8 cellular contexts compared by ENCODE assay signal in genomic region chr14:75982724-75983358, GRCh38. TPM values are rescaled to one million over a fixed set of nuclear protein-coding genes. Genes with fewer than 3 reads are reported as not detected.
DNase-seq lines count a peak whose midpoint lies in the region; ATAC-seq, FAIRE-seq and TF ChIP-seq lines count a peak whose summit lies in the region.

No MANE protein-coding gene starts in this region.

- no peaks in the 10 kb centered on the region for H4K20me1 ChIP-seq in MM.1S (ENCODE audit: insufficient read depth, low read length)

- peak overlapping the region; percentile 25; the same call in 1 of the 2 replicates for H3K9ac ChIP-seq in MM.1S (ENCODE audit: low read length)

- H3F3A ChIP-seq in MM.1S (ENCODE audit: insufficient read depth, low read length): no peaks in the 10 kb centered on the region

- TF ChIP-seq CTCF in MM.1S (IDR thresholded peaks at IDR 0.05; ENCODE audit: low read length): no peak

- H3K27ac ChIP-seq in MM.1S (ENCODE audit: low read length): no peak overlapping the region
- peak overlapping the region; percentile 2 to 96 for H3K27ac ChIP-seq in small intestine (ENCODE audit: low read depth in 1 of 2, low read length in 1 of 2)

- no peaks in the 10 kb centered on the region for H3K79me2 ChIP-seq in MM.1S (ENCODE audit: low read length)

- 0 out of 2 replicates have a peak overlapping the region, but pooled peaks have one; percentile 42 for H2AFZ ChIP-seq in MM.1S (ENCODE audit: low read length)

- DNase-seq in AG08396 (ENCODE audit: low spot score) (peak; percentile 74), MM.1S (peak; percentile 33), astrocyte of the hippocampus (ENCODE audit: low read depth, low spot score) (peak; percentile 61), small intestine (peak; percentile 30), SHP77 (lab: John Stamatoyannopoulos, UW) (no peak), germinal center (ENCODE audit: low spot score) (no peak)

- peak overlapping the region; percentile 50; the same call in 1 of the 2 replicates for H3K4me2 ChIP-seq in MM.1S (ENCODE audit: low read depth, low read length)

- H3K9me2 ChIP-seq in MM.1S (replicated peaks; ENCODE audit: insufficient read depth, low read length): no peaks in the 10 kb centered on the region

- H3K4me3 ChIP-seq in MM.1S (ENCODE audit: low read length) (peak overlapping the region; percentile 53), iPS-18c (ENCODE audit: insufficient read depth, low read depth, low read length) (peak overlapping the region; percentile 71), small intestine (ENCODE audit: low read depth in 1 of 2, low read length in 2 of 2) (peak overlapping the region in 1 of 2 donors; percentile 82)

- H3K9me3 ChIP-seq in MM.1S (replicated peaks; ENCODE audit: insufficient read depth, low read length): no peaks in the 10 kb centered on the region
- H3K9me3 ChIP-seq in iPS-18c (ENCODE audit: control insufficient read depth, insufficient read depth, low read length): peaks cover 2% of the 10 kb centered on the region
- H3K9me3 ChIP-seq in small intestine (ENCODE audit: control insufficient read depth, low read depth): no peaks in the 10 kb centered on the region

- peak; percentile 1 for ATAC-seq in GM18511 (IDR thresholded peaks at IDR 0.05; ENCODE audit: unreplicated experiment)

- 9 to 12% (median 9%) methylated on average over 27 to 35 of the region's 35 CpGs for WGBS in small intestine, 3 donors

- H3K27me3 ChIP-seq in MM.1S (replicated peaks; ENCODE audit: insufficient read depth, low read length) (no peaks in the 10 kb centered on the region), small intestine (ENCODE audit: control insufficient read depth in 2 of 2, insufficient read depth in 2 of 2, low read length in 2 of 2) (no peaks in the 10 kb centered on the region)

- H3K36me3 ChIP-seq in MM.1S (replicated peaks; ENCODE audit: insufficient read depth, low read length) (no peaks in the 10 kb centered on the region), small intestine (ENCODE audit: control insufficient read depth in 2 of 2, insufficient read depth in 2 of 2, low read length in 2 of 2) (no peaks in the 10 kb centered on the region)

- no peak for FAIRE-seq in small intestine (lab: Jason Lieb, UNC)

- H3K4me1 ChIP-seq in MM.1S (ENCODE audit: low read length): peaks cover 3% of the 10 kb centered on the region; the same call in 1 of the 2 replicates
- peaks cover 2 to 3% of the 10 kb centered on the region in 2 donors for H3K4me1 ChIP-seq in small intestine (ENCODE audit: control insufficient read depth in 2 of 2, insufficient read depth in 1 of 2, low read depth in 1 of 2, low read length in 1 of 2)

RNA-seq across cellular contexts. Expression of gene TGFB3, which starts 1.0 kb away (rescaled TPM):
- polyA plus RNA-seq in small intestine: 1 to 10 TPM; 3.6 to 7.5 (median 6.2) TPM

RNA-seq across cellular contexts. Expression of gene IFT43, which starts 2.7 kb away (rescaled TPM):
- 100 to 1,000 TPM in 1 of 3 donors, 10 to 100 TPM in 2; 55.0 to 101 (median 55.9) TPM for polyA plus RNA-seq in small intestine

Comparison
In these comparisons a context has a peak if more than half of its experiments do, and no peak if none do; other contexts are left out.
1. DNase-seq: peak in AG08396 (single experiment), MM.1S (single experiment), astrocyte of the hippocampus (single experiment) and small intestine (single experiment); none in SHP77 (0 of 2) and germinal center (single experiment).